8 cellular contexts compared by ENCODE assay signal in genomic region chr1:15090373-15090772, GRCh38.
A peak's percentile ranks its signal among the peaks of the same experiment; 100 is the strongest.
DNase-seq lines count a peak whose midpoint lies in the region; ATAC-seq and TF ChIP-seq lines count a peak whose summit lies in the region.

No MANE protein-coding gene starts in this region.

- peak overlapping the region; percentile 99 for H3K27ac Mint-ChIP-seq in progenitor cell of endocrine pancreas

- no peak for ATAC-seq in GM19463 (IDR thresholded peaks at IDR 0.05; ENCODE audit: unreplicated experiment)

- DNase-seq in HPDE6-E6E7 (ENCODE audit: extremely low spot score) (peak; percentile 74), NCI-H510A (lab: John Stamatoyannopoulos, UW) (peak; percentile 97), epithelial cell of prostate (ENCODE audit: low read depth, low spot score) (peak; percentile 24), progenitor cell of endocrine pancreas (ENCODE audit: low spot score, unreplicated experiment) (peak; percentile 77), activated T-cell treated with anti-CD3 and anti-CD28 coated beads for 4 hours (no peak), Ammon's horn (ENCODE audit: low spot score) (no peak)
- no peak for DNase-seq in NK-92 treated with Interleukin-12 subunit alpha and Interleukin-12 subunit beta, amount 100 ng/mL, for 24 hours (lab: John Stamatoyannopoulos, UW)

- peaks cover 55% of the 10 kb centered on the region for H3K4me1 Mint-ChIP-seq in progenitor cell of endocrine pancreas (ENCODE audit: low read depth)

- no peaks in the 10 kb centered on the region for H3K36me3 Mint-ChIP-seq in progenitor cell of endocrine pancreas (ENCODE audit: insufficient read depth)

- no peaks in the 10 kb centered on the region for H3K9me3 Mint-ChIP-seq in progenitor cell of endocrine pancreas (ENCODE audit: low read depth)

- no peak for TF ChIP-seq CTCF in progenitor cell of endocrine pancreas (IDR thresholded peaks at IDR 0.05; ENCODE audit: unreplicated experiment)

- H3K27me3 Mint-ChIP-seq in progenitor cell of endocrine pancreas = no peaks in the 10 kb centered on the region

- peak overlapping the region; percentile 68 for H3K4me3 Mint-ChIP-seq in progenitor cell of endocrine pancreas (ENCODE audit: low read depth)

- H3K27ac ChIP-seq in epithelial cell of prostate = peak overlapping the region; percentile 10

Comparison
In these comparisons a context has a peak if more than half of its experiments do, and no peak if none do; other contexts are left out.
1. DNase-seq: peak in HPDE6-E6E7 (single experiment), NCI-H510A (single experiment), epithelial cell of prostate (single experiment) and progenitor cell of endocrine pancreas (single experiment); none in activated T-cell treated with anti-CD3 and anti-CD28 coated beads for 4 hours (single experiment), Ammon's horn (single experiment) and NK-92 treated with Interleukin-12 subunit alpha and Interleukin-12 subunit beta, amount 100 ng/mL, for 24 hours (single experiment).